In genomic region chr1:18919174-18919905, GRCh38 we compare ENCODE assay signal across 16 cellular contexts. TPM values are rescaled to one million over a fixed set of nuclear protein-coding genes. Genes with fewer than 3 reads are reported as not detected.
A peak's percentile ranks its signal among the peaks of the same experiment; 100 is the strongest.
DNase-seq lines count a peak whose midpoint lies in the region; ATAC-seq and FAIRE-seq lines count a peak whose summit lies in the region.
"Had no signal": no experiment of that assay in that cellular context is flagged by ENCODE, and none has a peak within 500 bp of the region (broad histone marks: within the 10 kb centered on the region; RNA-seq: fewer than 3 reads in every experiment).

No MANE protein-coding gene starts in this region.

- H3K9ac ChIP-seq in mesendoderm (ENCODE audit: low read length), result no peak overlapping the region

- H2BK5ac ChIP-seq in mesendoderm (ENCODE audit: low read length), result no peak overlapping the region

- H3K23ac ChIP-seq in mesendoderm (ENCODE audit: low read length), result no peak overlapping the region

- no peak overlapping the region for H3K4me3 Mint-ChIP-seq in stimulated activated naive CD8-positive, alpha-beta T cell treated with anti-CD3 and anti-CD28 coated beads, Interleukin-15, amount 100 ng/mL, for 72 hours

- H4K5ac ChIP-seq in mesendoderm (ENCODE audit: low read length), result no peak overlapping the region

- no peak for FAIRE-seq in RCC 7860 (lab: Jason Lieb, UNC)
- FAIRE-seq: GM12892 had no signal

- no peaks in the 10 kb centered on the region for H3K36me3 ChIP-seq in mesendoderm (ENCODE audit: control insufficient read depth, insufficient read depth, low read length)

- H3K9me3 Mint-ChIP-seq in stimulated activated naive CD8-positive, alpha-beta T cell treated with anti-CD3 and anti-CD28 coated beads, Interleukin-15, amount 100 ng/mL, for 72 hours, result no peaks in the 10 kb centered on the region

- H3K56ac ChIP-seq in mesendoderm (ENCODE audit: low read length), result no peak overlapping the region

- H2BK15ac ChIP-seq in mesendoderm (replicated peaks; ENCODE audit: low read depth), result no peak overlapping the region

- H3K4ac ChIP-seq in mesendoderm (ENCODE audit: low read depth, low read length), result no peak overlapping the region

- no peak for DNase-seq in stimulated activated naive CD8-positive, alpha-beta T cell treated with anti-CD3 and anti-CD28 coated beads, Interleukin-15, amount 100 ng/mL, for 72 hours
- no peak for DNase-seq in stimulated activated naive CD8-positive, alpha-beta T cell treated with anti-CD3 and anti-CD28 coated beads, Interleukin-15, Interleukin-2, amounts not matched to agents 100 U/mL and 50 U/mL, for 24 hours
- DNase-seq in cerebellar cortex (ENCODE audit: low spot score) (peak; percentile 56), mesendoderm (peak; percentile 39), RCC 7860 (ENCODE audit: low spot score) (no peak), nucleus accumbens (lab: John Stamatoyannopoulos, UW) (no peak)
- DNase-seq: DMS 273 treated with DMSO at 0.1 percent for 48 hours, NCI-H1417 treated with DMSO at 0.1 percent for 48 hours, NCI-H1930, NCI-H774, PC-9 had no signal

- H4K8ac ChIP-seq in mesendoderm (ENCODE audit: low read depth, low read length), result no peak overlapping the region

- no peak overlapping the region for H2AK5ac ChIP-seq in mesendoderm (ENCODE audit: low read length)

- H3K27me3 Mint-ChIP-seq in stimulated activated naive CD8-positive, alpha-beta T cell treated with anti-CD3 and anti-CD28 coated beads, Interleukin-15, amount 100 ng/mL, for 72 hours, result no peaks in the 10 kb centered on the region

- no peak overlapping the region for H2BK120ac ChIP-seq in mesendoderm (ENCODE audit: low read depth, low read length)

- no peak overlapping the region for H3K18ac ChIP-seq in mesendoderm (ENCODE audit: low read length)

- H3K4me2 ChIP-seq in mesendoderm (ENCODE audit: low read length), result no peak overlapping the region
- H3K4me2 ChIP-seq: PC-9 had no signal

- no peaks in the 10 kb centered on the region for H3K79me2 ChIP-seq in mesendoderm (ENCODE audit: control insufficient read depth, insufficient read depth, low read length)

- peak overlapping the region; percentile 15 to 46 for H3K27ac Mint-ChIP-seq in stimulated activated naive CD8-positive, alpha-beta T cell treated with anti-CD3 and anti-CD28 coated beads, Interleukin-15, amount 100 ng/mL, for 72 hours

- no peaks in the 10 kb centered on the region for H3K79me1 ChIP-seq in mesendoderm (ENCODE audit: low read length)

- no peak for ATAC-seq in stimulated activated naive CD8-positive, alpha-beta T cell treated with anti-CD3 and anti-CD28 coated beads, Interleukin-15, amount 100 ng/mL, for 72 hours
- no peak for ATAC-seq in stimulated activated naive CD8-positive, alpha-beta T cell treated with anti-CD3 and anti-CD28 coated beads, Interleukin-15, Interleukin-2, amounts not matched to agents 100 U/mL and 50 U/mL, for 24 hours
- ATAC-seq in HG03469 (IDR thresholded peaks at IDR 0.05; ENCODE audit: unreplicated experiment) (no peak), HG02884 (IDR thresholded peaks at IDR 0.05; ENCODE audit: unreplicated experiment) (no peak)

- H3K4me1 Mint-ChIP-seq in stimulated activated naive CD8-positive, alpha-beta T cell treated with anti-CD3 and anti-CD28 coated beads, Interleukin-15, amount 100 ng/mL, for 72 hours, result peaks cover 30% of the 10 kb centered on the region

- no peaks in the 10 kb centered on the region for H3K27me3 ChIP-seq in mesendoderm (ENCODE audit: insufficient read depth, low read length, poor library complexity)

- H3K4me3 ChIP-seq in mesendoderm (ENCODE audit: low read length), result no peak overlapping the region
- H3K4me3 ChIP-seq: PC-9, SK-N-MC had no signal

- no peak overlapping the region for H3K27ac ChIP-seq in mesendoderm (ENCODE audit: low read depth, low read length)
- H3K27ac ChIP-seq: C4-2B, PC-9, SK-N-MC had no signal

- WGBS in mesendoderm (ENCODE audit: extremely low coverage, insufficient coverage, low lambda C conversion rate), result no CpG with 5 or more reads among the region's 31 CpGs

- H3K4me1 ChIP-seq in mesendoderm (ENCODE audit: control insufficient read depth, low read depth, low read length), result no peaks in the 10 kb centered on the region

RNA-seq across cellular contexts. Expression of gene ALDH4A1, which starts 17.0 kb away (rescaled TPM):
- 12.5 TPM for polyA plus RNA-seq in mesendoderm (2013, experiment 1 of 2)
- 11.6 TPM for polyA plus RNA-seq in mesendoderm (2013, experiment 2 of 2)

RNA-seq across cellular contexts. Expression of gene IFFO2, which starts 37.1 kb away (rescaled TPM):
- polyA plus RNA-seq in mesendoderm (2013, experiment 1 of 2), result 10.7 TPM
- 11.3 TPM for polyA plus RNA-seq in mesendoderm (2013, experiment 2 of 2)

RNA-seq across cellular contexts. Expression of gene TAS1R2, which starts 59.9 kb away (rescaled TPM):
- polyA plus RNA-seq in mesendoderm (2013, experiment 1 of 2), result not detected
- polyA plus RNA-seq in mesendoderm (2013, experiment 2 of 2), result not detected

Comparison
In these comparisons a context has a peak if more than half of its experiments do, and no peak if none do; other contexts are left out.
1. DNase-seq: peak in cerebellar cortex (single experiment) and mesendoderm (single experiment); none in stimulated activated naive CD8-positive, alpha-beta T cell treated with anti-CD3 and anti-CD28 coated beads, Interleukin-15, amount 100 ng/mL, for 72 hours (0 of 2), stimulated activated naive CD8-positive, alpha-beta T cell treated with anti-CD3 and anti-CD28 coated beads, Interleukin-15, Interleukin-2, amounts not matched to agents 100 U/mL and 50 U/mL, for 24 hours (single experiment), RCC 7860 (single experiment) and nucleus accumbens (0 of 56).